Comparison of ENCODE assay signal across 8 cellular contexts in the genomic region with DNA sequence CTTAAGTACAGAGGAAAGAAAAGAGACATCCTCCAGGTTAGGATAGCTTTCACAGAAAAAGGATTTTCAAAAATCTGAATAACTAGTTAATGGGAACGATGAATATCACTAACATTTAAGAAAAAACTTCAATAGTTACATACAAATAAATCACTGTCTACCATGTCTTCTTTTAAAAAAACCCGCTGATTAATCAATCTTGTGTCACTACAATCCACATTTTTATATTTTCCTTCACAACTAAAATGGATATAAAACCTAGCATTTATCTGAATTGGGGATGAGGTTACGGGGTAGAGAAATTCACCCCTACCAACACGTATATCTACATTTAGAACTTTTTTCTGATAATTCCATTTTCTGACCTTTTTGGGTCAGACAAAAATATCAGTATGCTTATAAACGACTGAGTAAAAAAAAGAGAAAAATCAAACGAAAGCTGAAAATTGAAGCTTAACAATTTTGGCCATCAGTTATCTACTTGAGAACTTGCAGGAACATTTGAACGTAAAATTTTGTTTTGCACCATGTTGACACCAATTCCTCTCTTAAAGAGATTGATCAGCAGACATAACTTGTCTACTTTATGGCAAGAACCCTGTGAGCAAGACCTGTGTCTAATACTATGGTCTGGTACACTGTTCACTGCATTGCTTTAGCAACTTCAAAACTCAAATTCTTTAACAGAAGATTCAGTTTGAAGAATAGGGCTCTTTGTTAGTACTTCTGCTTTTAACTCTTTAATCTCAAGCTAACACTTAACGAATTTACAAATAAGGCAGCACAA. TPM values are rescaled to one million over a fixed set of nuclear protein-coding genes. Genes with fewer than 3 reads are reported as not detected.
DNase-seq lines count a peak whose midpoint lies in the region; ATAC-seq, FAIRE-seq and TF ChIP-seq lines count a peak whose summit lies in the region.

No MANE protein-coding gene starts in this region.

- H3K79me2 ChIP-seq in GM12878 (ENCODE audit: control insufficient read depth, insufficient read depth, low read length): peaks cover 99% of the 10 kb centered on the region

- H3K27ac ChIP-seq in GM12878 (ENCODE audit: control insufficient read depth, insufficient read depth) (peak overlapping the region; percentile 93), WERI-Rb-1 (no peak overlapping the region)

- peak overlapping the region; percentile 92 for H3K9ac ChIP-seq in GM12878 (ENCODE audit: control insufficient read depth, insufficient read depth, low read length)

- no peak for TF ChIP-seq RAD21 in GM12878 (IDR thresholded peaks at IDR 0.05; ENCODE audit: insufficient read depth, low read depth, low read length)

- no peak overlapping the region for H3K4me3 Mint-ChIP-seq in nephron progenitor cell

- no TSS peak for BruUV-seq in GM12878 (replicated peaks; lab: Mats Ljungman, UMichigan)

- SMC1A ChIA-PET in GM12878 (lab: Charles Lee; ENCODE audit: uncharacterized antibody, unreplicated experiment): interaction anchor here (0.7 to 9.1 kb wide), 11 partner anchors 9 to 395 kb away, joined by 3 to 70 read pairs (median 6); no protein-coding TSS in a partner anchor

- in situ Hi-C loops in GM12878 (cut with MboI): no loop called here

- CTCF ChIA-PET in GM12878 (lab: Yijun Ruan, JAX): interaction anchor here (0.5 to 1.8 kb wide), 5 partner anchors 36 to 426 kb away, joined by 3 to 4 read pairs (median 3); no protein-coding TSS in a partner anchor

- H3K4me1 Mint-ChIP-seq in nephron progenitor cell: peaks cover 31% of the 10 kb centered on the region

- RAD21 ChIA-PET in GM12878 (lab: Charles Lee; ENCODE audit: unreplicated experiment): interaction anchor here (0.5 to 10.9 kb wide), 18 partner anchors 9 to 396 kb away, joined by 3 to 121 read pairs (median 4); no protein-coding TSS in a partner anchor

- no peaks in the 10 kb centered on the region; the same call in 1 of the 2 replicates for H4K20me1 ChIP-seq in GM12878 (ENCODE audit: control insufficient read depth, insufficient read depth)

- H3K4me1 ChIP-seq in GM12878 (ENCODE audit: control insufficient read depth, insufficient read depth, low read length): no peaks in the 10 kb centered on the region
- H3K4me1 ChIP-seq in mononuclear cell (ENCODE audit: insufficient read depth, low read length): peaks cover 47% of the 10 kb centered on the region

- 1% methylated on average over 8 of the region's 8 CpGs for WGBS in GM12878 (ENCODE audit: insufficient coverage, insufficient replicate concordance, low lambda C conversion rate, missing lambda C conversion rate)

- H3K9me3 ChIP-seq in GM12878 (replicated peaks; ENCODE audit: control insufficient read depth, insufficient read depth, low read length): no peaks in the 10 kb centered on the region; the same call in 1 of the 3 replicates
- H3K9me3 ChIP-seq in mononuclear cell (ENCODE audit: low read depth, low read length): no peaks in the 10 kb centered on the region
- H3K9me3 ChIP-seq in WERI-Rb-1 (ENCODE audit: severe bottlenecking): no peaks in the 10 kb centered on the region

- peak overlapping the region; percentile 84 for H3K4me2 ChIP-seq in GM12878 (ENCODE audit: control insufficient read depth, insufficient read depth)

- no peak overlapping the region for H3K27ac Mint-ChIP-seq in nephron progenitor cell

- no peaks in the 10 kb centered on the region for H3K36me3 Mint-ChIP-seq in nephron progenitor cell (ENCODE audit: low read depth)

- peak overlapping the region; percentile 91 for H3K4me3 ChIP-seq in AG10803 (ENCODE audit: low read length)
- peak overlapping the region; percentile 83 for H3K4me3 ChIP-seq in GM12878
- H3K4me3 ChIP-seq in mononuclear cell (ENCODE audit: low read length): peak overlapping the region; percentile 10
- no peak overlapping the region for H3K4me3 ChIP-seq in WERI-Rb-1 (ENCODE audit: low read depth, low read length)

- TF ChIP-seq POLR2A in GM12878 (IDR thresholded peaks at IDR 0.05; ENCODE audit: low read depth, low read length): no peak

- peaks cover 31% of the 10 kb centered on the region for H3K27me3 Mint-ChIP-seq in nephron progenitor cell (ENCODE audit: low read depth, poor library complexity)

- peak; percentile 18 for FAIRE-seq in GM12878 (lab: Jason Lieb, UNC)

- H3K27me3 ChIP-seq in GM12878 (replicated peaks in 1 of 2; ENCODE audit: control insufficient read depth in 2 of 2, insufficient read depth in 2 of 2, low read length in 1 of 2) (no peaks in the 10 kb centered on the region), mononuclear cell (ENCODE audit: insufficient read depth, low read length) (no peaks in the 10 kb centered on the region), WERI-Rb-1 (ENCODE audit: insufficient read depth, low read depth, severe bottlenecking) (no peaks in the 10 kb centered on the region)

- peak; percentile 2; the same call in 1 of the 3 replicates for ATAC-seq in GM12878

- H2AFZ ChIP-seq in GM12878 (ENCODE audit: control insufficient read depth, low read depth, low read length): no peak overlapping the region

- H3K36me3 ChIP-seq in GM12878 (ENCODE audit: control insufficient read depth in 2 of 2, insufficient read depth in 2 of 2, low read length in 1 of 2): peaks cover 0 to 16% of the 10 kb centered on the region in 2 experiments; a peak in 3 of 4 replicates
- H3K36me3 ChIP-seq in WERI-Rb-1: no peaks in the 10 kb centered on the region; the same call in none of the 2 replicates

- intact Hi-C loops in GM12878 (cut with micrococcal nuclease; ENCODE audit: unreplicated experiment): loop anchor here (2.0 kb wide), 1 partner anchor 44 kb away; no protein-coding TSS in a partner anchor

- DNase-seq in AG10803 (ENCODE audit: low read depth): no peak
- DNase-seq in HCEC 1CT: peak; percentile 51
- no peak for DNase-seq in GM12878 (ENCODE audit: low read depth, low spot score)
- no peak for DNase-seq in WERI-Rb-1
- DNase-seq in nephron progenitor cell: no peak
- no peak for DNase-seq in mesenteric fat pad (ENCODE audit: low spot score)
- DNase-seq in iPS-NIHi11 (ENCODE audit: low spot score): no peak

- TF ChIP-seq CTCF in AG10803 (conservative IDR thresholded peaks at IDR 0.05; ENCODE audit: low read length) (no peak), GM12878 (IDR thresholded peaks at IDR 0.05 in 2 of 3, conservative IDR thresholded peaks at IDR 0.05 in 1 of 3; ENCODE audit: control insufficient read depth in 2 of 3, extremely low read depth in 1 of 3, insufficient read depth in 1 of 3, low read depth in 3 of 3, low read length in 3 of 3) (no peak), WERI-Rb-1 (IDR thresholded peaks at IDR 0.05; ENCODE audit: low read depth, low read length) (no peak), nephron progenitor cell (IDR thresholded peaks at IDR 0.05) (no peak)

- no peaks in the 10 kb centered on the region for H3K9me3 Mint-ChIP-seq in nephron progenitor cell

- no peak for TF ChIP-seq EP300 in GM12878 (IDR thresholded peaks at IDR 0.05; ENCODE audit: borderline replicate concordance in 1 of 2, control insufficient read depth in 1 of 2, low read depth in 2 of 2, low read length in 2 of 2)

- POLR2A ChIA-PET in GM12878 (lab: Charles Lee): interaction anchor here (0.9 to 1.9 kb wide), 8 partner anchors 15 to 379 kb away, joined by 3 to 7 read pairs (median 4); no protein-coding TSS in a partner anchor

TF ChIP-seq in GM12878, 131 proteins besides CTCF, POLR2A, EP300 and RAD21 (continues in another document):
- TF ChIP-seq SMARCA5 (IDR thresholded peaks at IDR 0.05): no peak
- no peak for TF ChIP-seq KLF5 (IDR thresholded peaks at IDR 0.05; ENCODE audit: partially characterized antibody)
- no peak for TF ChIP-seq TAF1 (IDR thresholded peaks at IDR 0.05; ENCODE audit: borderline replicate concordance, low read depth, low read length)
- TF ChIP-seq RFX5 (IDR thresholded peaks at IDR 0.05; ENCODE audit: low read depth, low read length): no peak
- TF ChIP-seq EED (IDR thresholded peaks at IDR 0.05; ENCODE audit: low read depth): no peak
- TF ChIP-seq POLR2AphosphoS5 (IDR thresholded peaks at IDR 0.05; ENCODE audit: low read length): 0 out of 2 replicates have a peak, but pooled peaks have one; percentile 47

RNA-seq across cellular contexts. Expression of gene NR3C1, which starts 4.8 kb away (rescaled TPM):
- 658 and 663 TPM in 2 replicates for total RNA-seq in GM12878 (2013; cell fraction: nucleolus; rRNA removed)
- total RNA-seq in GM12878 (2014; rRNA removed) (79.9 and 108 TPM in 2 replicates), GM12878 (2014; rRNA removed; fragmentation: Illumina TruSeq; extraction: Trizol) (104 and 114 TPM in 2 replicates), GM12878 (2021) (124 and 134 TPM in 2 replicates), mononuclear cell (168 TPM), mesenteric fat pad (116 TPM)
- polyA plus RNA-seq in GM12878 (2011; ENCODE audit: low read depth): 38.5 TPM
- polyA plus RNA-seq in GM12878 (2011; rRNA removed) (141 and 181 TPM in 2 replicates), GM12878 (2014; fragmentation: Illumina TruSeq; extraction: Trizol) (83.7 and 104 TPM in 2 replicates), GM12878 (2014; fragmentation: Nextera tagmentation; extraction: Ambion mirVana) (100 to 1,000 TPM in 1 of 2 experiments, 10 to 100 TPM in 1; 89.0 to 119 TPM), GM12878 (2014; rRNA removed) (37.2 and 49.7 TPM in 2 replicates), GM12878 (2016; fragmentation: Nextera tagmentation; extraction: Ambion mirVana) (100 to 1,000 TPM; 114 to 123 TPM)
- 63.4 and 85.5 TPM in 2 replicates for polyA plus RNA-seq in GM12878 (2011; cell fraction: cytosol; rRNA removed)
- polyA plus RNA-seq in GM12878 (2011; cell fraction: nucleus; rRNA removed): 55.0 and 75.3 TPM in 2 replicates
- polyA plus RNA-seq in GM12878 (2012): 41.4 and 59.0 TPM in 2 replicates
- polyA minus RNA-seq in GM12878 (2011; rRNA and poly(A)+ RNA removed): 252 and 261 TPM in 2 replicates
- 80.9 and 85.6 TPM in 2 replicates for polyA minus RNA-seq in GM12878 (2011; cell fraction: cytosol; rRNA and poly(A)+ RNA removed)
- 189 and 197 TPM in 2 replicates for polyA minus RNA-seq in GM12878 (2011; cell fraction: nucleus; rRNA and poly(A)+ RNA removed)
